In the genomic region with DNA sequence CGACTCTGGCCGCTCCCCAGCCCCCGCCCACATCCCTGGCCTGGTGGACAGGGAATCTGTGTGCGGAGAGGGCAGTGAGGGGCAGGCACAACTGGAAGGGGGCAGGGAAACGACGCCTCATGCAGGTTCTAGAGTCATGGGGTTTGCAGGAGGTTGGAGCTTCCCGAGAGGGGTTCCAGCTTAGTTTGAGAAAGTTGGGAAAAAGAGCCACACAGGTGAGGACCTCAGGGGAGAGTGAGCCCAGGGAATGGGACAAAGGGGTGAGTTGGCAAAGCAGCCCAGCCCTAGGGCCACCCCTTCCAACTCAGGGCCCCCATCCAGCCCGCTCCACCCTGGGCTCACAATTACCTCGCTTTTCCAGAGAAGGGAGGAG, we compare ENCODE assay signal across 8 cellular contexts. TPM values are rescaled to one million over a fixed set of nuclear protein-coding genes. Genes with fewer than 3 reads are reported as not detected.
A peak's percentile ranks its signal among the peaks of the same experiment; 100 is the strongest.
DNase-seq lines count a peak whose midpoint lies in the region; ATAC-seq and TF ChIP-seq lines count a peak whose summit lies in the region.

No MANE protein-coding gene starts in this region.

- H3K9ac ChIP-seq in colonic mucosa (ENCODE audit: low read depth in 2 of 2, low read length in 2 of 2), result peak overlapping the region; percentile 72 to 91

- no peak for TF ChIP-seq POLR2A in right lobe of liver (IDR thresholded peaks at IDR 0.05)

- peaks cover 5% of the 10 kb centered on the region for H3K4me1 ChIP-seq in colonic mucosa
- peaks cover 0 to 54% (median 21%) of the 10 kb centered on the region in 4 donors for H3K4me1 ChIP-seq in right lobe of liver
- H3K4me1 ChIP-seq in thymus (ENCODE audit: control insufficient read depth, insufficient read depth, low read length), result peaks cover 4% of the 10 kb centered on the region

- H3K36me3 Mint-ChIP-seq in IgD-negative memory B cell, result no peaks in the 10 kb centered on the region

- DNase-seq in AG04449 (ENCODE audit: low read depth, low spot score) (no peak), colonic mucosa (peak; percentile 63), right lobe of liver (peak; percentile 60 to 71 (median 69))

- POLR2A ChIA-PET in AG04449 (lab: Yijun Ruan, JAX), result interaction anchor here (0.6 to 1.1 kb wide), 4 partner anchors 13 to 31 kb away, joined by 3 to 8 read pairs (median 4); partner anchors contain the start of genes INO80B and WBP1

- no peak overlapping the region for H3K27ac Mint-ChIP-seq in IgD-negative memory B cell

- H3K9me3 Mint-ChIP-seq in IgD-negative memory B cell, result no peaks in the 10 kb centered on the region

- H3K36me3 ChIP-seq in colonic mucosa (no peaks in the 10 kb centered on the region), right lobe of liver (peaks cover 0 to 3% (median 0%) of the 10 kb centered on the region in 4 donors), thymus (ENCODE audit: control insufficient read depth, insufficient read depth) (no peaks in the 10 kb centered on the region)

- intact Hi-C loops in colonic mucosa (cut with DNase I) (no loop called here), right lobe of liver (cut with DNase I) (no loop called here)

- TF ChIP-seq CTCF in AG04449 (IDR thresholded peaks at IDR 0.05; ENCODE audit: insufficient read depth, low read length, missing control alignments), result no peak
- TF ChIP-seq CTCF in colonic mucosa (IDR thresholded peaks at IDR 0.05), result no peak
- TF ChIP-seq CTCF in right lobe of liver (IDR thresholded peaks at IDR 0.05), result no peak

- CTCF ChIA-PET in AG04449 (lab: Yijun Ruan, JAX), result interaction anchor here (1.1 to 2.7 kb wide), 9 partner anchors 9 to 105 kb away, joined by 3 to 16 read pairs (median 7); partner anchors contain the start of genes CCDC142, INO80B and TTC31

- peaks cover 11 to 18% (median 18%) of the 10 kb centered on the region in 3 donors for H3K4me1 Mint-ChIP-seq in IgD-negative memory B cell

- H3K27me3 Mint-ChIP-seq in IgD-negative memory B cell, result peaks cover 16% of the 10 kb centered on the region

- peak overlapping the region; percentile 90 for H3K27ac ChIP-seq in colonic mucosa
- H3K27ac ChIP-seq in right lobe of liver, result peak overlapping the region; percentile 72 to 94 (median 91)
- H3K27ac ChIP-seq in thymus (ENCODE audit: low read depth), result no peak overlapping the region

- H3K4me3 Mint-ChIP-seq in IgD-negative memory B cell, result peak overlapping the region; percentile 48 to 91 (median 76)

- no peaks in the 10 kb centered on the region for H3K9me3 ChIP-seq in colonic mucosa
- H3K9me3 ChIP-seq in right lobe of liver, result no peaks in the 10 kb centered on the region
- H3K9me3 ChIP-seq in thymus (ENCODE audit: control insufficient read depth), result no peaks in the 10 kb centered on the region

- H3K4me3 ChIP-seq in AG04449 (ENCODE audit: low read depth, low read length) (peak overlapping the region; percentile 71), colonic mucosa (peak overlapping the region; percentile 46), right lobe of liver (peak overlapping the region; percentile 67 to 79 (median 67)), thymus (ENCODE audit: low read length) (peak overlapping the region; percentile 35)

- no peaks in the 10 kb centered on the region for H3K27me3 ChIP-seq in colonic mucosa
- H3K27me3 ChIP-seq in right lobe of liver, result no peaks in the 10 kb centered on the region
- peaks cover 23% of the 10 kb centered on the region for H3K27me3 ChIP-seq in thymus (ENCODE audit: control insufficient read depth, insufficient read depth)

- ATAC-seq in right lobe of liver, result peak; percentile 3 to 13 (median 9)
- ATAC-seq in GM21528 (IDR thresholded peaks at IDR 0.05; ENCODE audit: low FRiP score, unreplicated experiment), result no peak
- no peak for ATAC-seq in GM21723 (IDR thresholded peaks at IDR 0.05; ENCODE audit: unreplicated experiment)
- no peak for ATAC-seq in HG03097 (IDR thresholded peaks at IDR 0.05; ENCODE audit: low FRiP score, unreplicated experiment)

- WGBS in right lobe of liver (ENCODE audit: insufficient coverage, low coverage, low lambda C conversion rate, missing lambda C conversion rate), result 5% methylated on average over 3 of the region's 9 CpGs
- WGBS in thymus, result 30% methylated on average over 9 of the region's 9 CpGs

RNA-seq across cellular contexts. Expression of gene RTKN, which starts 1.7 kb away (rescaled TPM):
- 0.88 TPM for polyA plus RNA-seq in IgD-negative memory B cell
- total RNA-seq in colonic mucosa, result 10 to 100 TPM; 51.4 to 89.9 TPM
- 100 to 1,000 TPM in 2 of 6 experiments, 10 to 100 TPM in 4; 61.5 to 103 (median 83.0) TPM for total RNA-seq in right lobe of liver
- polyA plus RNA-seq in thymus, result 17.2 TPM

RNA-seq across cellular contexts. Expression of gene INO80B, which starts 14.9 kb away (rescaled TPM):
- polyA plus RNA-seq in IgD-negative memory B cell (11.4 TPM), thymus (53.0 TPM)
- total RNA-seq in colonic mucosa (10 to 100 TPM; 18.2 to 23.9 TPM), right lobe of liver (10 to 100 TPM in 5 of 6 experiments, 1 to 10 TPM in 1; 3.4 to 20.3 (median 18.8) TPM)

RNA-seq across cellular contexts. Expression of gene WBP1, which starts 18.2 kb away (rescaled TPM):
- polyA plus RNA-seq in IgD-negative memory B cell (39.5 TPM), thymus (114 TPM)
- total RNA-seq in colonic mucosa (10 to 100 TPM; 47.6 to 48.3 TPM), right lobe of liver (10 to 100 TPM; 29.6 to 37.6 (median 32.2) TPM)

RNA-seq across cellular contexts. Expression of gene WDR54, which starts 18.5 kb away (rescaled TPM):
- 39.0 TPM for polyA plus RNA-seq in IgD-negative memory B cell
- 1 to 10 TPM; 7.5 to 9.0 TPM for total RNA-seq in colonic mucosa
- total RNA-seq in right lobe of liver, result 1 to 10 TPM; 1.6 to 5.3 (median 2.2) TPM
- 32.5 TPM for polyA plus RNA-seq in thymus

RNA-seq across cellular contexts. Expression of gene C2orf81, which starts 18.6 kb away (rescaled TPM):
- 5.6 TPM for polyA plus RNA-seq in IgD-negative memory B cell
- total RNA-seq in colonic mucosa, result 1 to 10 TPM in 1 of 2 donors, under 1 TPM in 1; 0.62 to 1.1 TPM
- under 1 TPM in 5 of 6 experiments, not detected in 1; 0.18 to 0.56 (median 0.31) TPM for total RNA-seq in right lobe of liver
- 5.3 TPM for polyA plus RNA-seq in thymus

Comparison
In these comparisons a context has a peak if more than half of its experiments do, and no peak if none do; other contexts are left out.
1. ATAC-seq: peak in right lobe of liver (4 of 4); none in GM21528 (single experiment), GM21723 (single experiment) and HG03097 (single experiment).
2. Peak in every context shown above with its lines, with median percentiles within 50 percentile points of each other: H3K4me3 ChIP-seq.